ENCODE assay signal across 1 cellular context in the genomic region with DNA sequence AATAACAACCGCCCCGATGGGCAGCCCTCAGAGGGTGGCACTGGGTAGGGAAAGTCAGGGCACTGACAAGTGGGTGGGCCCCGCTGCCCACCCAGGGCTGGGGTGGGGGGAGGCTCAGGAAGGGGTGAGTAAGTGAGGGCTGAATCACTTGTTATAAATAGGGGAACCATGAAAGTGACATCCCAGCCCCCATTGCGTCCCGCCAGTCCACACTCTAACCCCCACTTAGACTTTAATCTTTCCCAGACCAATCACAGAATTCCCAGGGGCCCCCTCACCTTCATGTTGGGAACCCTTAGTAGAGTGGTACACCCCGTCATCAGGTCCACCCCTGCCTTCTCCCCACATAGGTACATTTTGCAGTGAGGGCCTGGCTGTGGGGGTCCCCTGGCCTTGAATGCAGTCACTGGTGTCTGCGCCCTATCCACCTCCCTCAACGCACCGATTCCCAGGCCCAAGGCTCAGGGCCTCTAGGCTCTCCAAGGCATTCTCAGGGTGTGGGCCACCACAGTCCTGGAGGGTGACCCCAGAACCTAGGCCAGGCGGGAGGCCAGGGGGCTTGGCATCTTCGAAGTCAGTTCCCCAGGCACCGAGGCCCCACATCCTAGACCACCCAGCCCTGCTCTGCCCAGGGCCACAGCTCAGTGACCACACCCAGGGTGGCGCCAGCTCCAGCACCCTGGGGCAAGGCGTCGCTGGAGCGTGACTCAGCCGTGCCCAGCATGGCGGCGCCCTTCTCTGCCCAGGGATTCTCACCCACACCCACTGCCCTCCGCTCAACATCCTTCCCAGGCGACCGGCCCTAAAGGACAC.
TF ChIP-seq lines count a peak whose summit lies in the region.

No MANE protein-coding gene starts in this region.

TF ChIP-seq in HEK293, 187 proteins besides CTCF, POLR2A, EP300 and RAD21 (continued from another document):
- TF ChIP-seq, protein P1, sequence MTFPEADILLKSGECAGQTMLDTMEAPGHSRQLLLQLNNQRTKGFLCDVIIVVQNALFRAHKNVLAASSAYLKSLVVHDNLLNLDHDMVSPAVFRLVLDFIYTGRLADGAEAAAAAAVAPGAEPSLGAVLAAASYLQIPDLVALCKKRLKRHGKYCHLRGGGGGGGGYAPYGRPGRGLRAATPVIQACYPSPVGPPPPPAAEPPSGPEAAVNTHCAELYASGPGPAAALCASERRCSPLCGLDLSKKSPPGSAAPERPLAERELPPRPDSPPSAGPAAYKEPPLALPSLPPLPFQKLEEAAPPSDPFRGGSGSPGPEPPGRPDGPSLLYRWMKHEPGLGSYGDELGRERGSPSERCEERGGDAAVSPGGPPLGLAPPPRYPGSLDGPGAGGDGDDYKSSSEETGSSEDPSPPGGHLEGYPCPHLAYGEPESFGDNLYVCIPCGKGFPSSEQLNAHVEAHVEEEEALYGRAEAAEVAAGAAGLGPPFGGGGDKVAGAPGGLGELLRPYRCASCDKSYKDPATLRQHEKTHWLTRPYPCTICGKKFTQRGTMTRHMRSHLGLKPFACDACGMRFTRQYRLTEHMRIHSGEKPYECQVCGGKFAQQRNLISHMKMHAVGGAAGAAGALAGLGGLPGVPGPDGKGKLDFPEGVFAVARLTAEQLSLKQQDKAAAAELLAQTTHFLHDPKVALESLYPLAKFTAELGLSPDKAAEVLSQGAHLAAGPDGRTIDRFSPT (tag by site-specific recombination; IDR thresholded peaks at IDR 0.05) = peak; percentile 78
- TF ChIP-seq ZFP3 (tag by site-specific recombination; IDR thresholded peaks at IDR 0.05; ENCODE audit: low read depth) (no peak), ZFP41 (tag by site-specific recombination; IDR thresholded peaks at IDR 0.05; ENCODE audit: borderline replicate concordance) (no peak)
